ENCODE assay signal across 17 cellular contexts in genomic region chr19:56086671-56087430, GRCh38. TPM values are rescaled to one million over a fixed set of nuclear protein-coding genes. Genes with fewer than 3 reads are reported as not detected.
A peak's percentile ranks its signal among the peaks of the same experiment; 100 is the strongest.
DNase-seq lines count a peak whose midpoint lies in the region; ATAC-seq and TF ChIP-seq lines count a peak whose summit lies in the region.
"Had no signal": no experiment of that assay in that cellular context is flagged by ENCODE, and none has a peak within 500 bp of the region (broad histone marks: within the 10 kb centered on the region; RNA-seq: fewer than 3 reads in every experiment).

No MANE protein-coding gene starts in this region.

- 70 to 87% (median 75%) methylated on average over 35 to 49 of the region's 49 CpGs for WGBS in heart left ventricle, 4 donors
- WGBS in H9 (ENCODE audit: extremely low coverage, insufficient read length, low lambda C conversion rate) = no CpG with 5 or more reads among the region's 49 CpGs
- WGBS in aorta, 2 donors = 71 to 76% methylated on average over 49 of the region's 49 CpGs

- no peak overlapping the region for H2BK12ac ChIP-seq in H9 (ENCODE audit: insufficient read length, low read depth, low read length)

- no peak overlapping the region for H3T11ph ChIP-seq in H9 (ENCODE audit: low read length)

- H3K79me1 ChIP-seq in H9 (ENCODE audit: insufficient read depth, low read depth, low read length, poor library complexity, severe bottlenecking) = peaks cover 4% of the 10 kb centered on the region

- intact Hi-C loops in heart left ventricle (cut with DNase I) = loop anchor here in 3 of 10 donors (5.0 to 10.0 kb wide), 2 partner anchors 35 to 68 kb away; partner anchors contain the start of gene ZNF787 (in 1 of the 3)
- intact Hi-C loops in left ventricle myocardium superior (cut with micrococcal nuclease) = loop anchor here (10.0 kb wide), 1 partner anchor 68 kb away; no protein-coding TSS in a partner anchor
- intact Hi-C loops in lower lobe of right lung (cut with DNase I) = no loop called here
- intact Hi-C loops in aorta (cut with DNase I) = no loop called here
- intact Hi-C loops in posterior vena cava (cut with DNase I) = no loop called here

- H3K27ac ChIP-seq in heart left ventricle (peak overlapping the region in 9 of 12 donors; percentile 9 to 87 (median 71)), H9 (ENCODE audit: insufficient read length, low read depth, low read length) (no peak overlapping the region), lower lobe of right lung (no peak overlapping the region), aorta (ENCODE audit: low read depth in 1 of 2, low read length in 2 of 2) (no peak overlapping the region)
- H3K27ac ChIP-seq: A549; BLaER1 treated with 17β-estradiol and CSF1 and Interleukin-3, amounts not matched to agents 10 nM and 100 nM; HL-60 had no signal

- H3K9me3 ChIP-seq in heart left ventricle = no peaks in the 10 kb centered on the region
- no peaks in the 10 kb centered on the region for H3K9me3 ChIP-seq in H9 (ENCODE audit: control insufficient read depth, low read depth, low read length)
- H3K9me3 ChIP-seq in lower lobe of right lung = no peaks in the 10 kb centered on the region
- no peaks in the 10 kb centered on the region for H3K9me3 ChIP-seq in aorta (ENCODE audit: control insufficient read depth, low read length)
- H3K9me3 ChIP-seq: A549; BLaER1 treated with 17β-estradiol and CSF1 and Interleukin-3, amounts not matched to agents 10 nM and 100 nM had no signal

- no peak overlapping the region for H3K23ac ChIP-seq in H9 (ENCODE audit: insufficient read length, low read depth, low read length)

- H3K79me2 ChIP-seq in H9 (ENCODE audit: insufficient read depth, low read length) = no peaks in the 10 kb centered on the region

- no peak overlapping the region for H3K18ac ChIP-seq in H9 (ENCODE audit: insufficient read length, low read depth, low read length)

- H3K4me3 Mint-ChIP-seq in H9 = no peak overlapping the region
- H3K4me3 Mint-ChIP-seq: CD8-positive, alpha-beta memory T cell had no signal

- H3K4me3 ChIP-seq in heart left ventricle (peak overlapping the region in 4 of 12 donors; percentile 18 to 40 (median 20)), lower lobe of right lung (no peak overlapping the region), aorta (ENCODE audit: low read length in 2 of 2) (no peak overlapping the region)
- H3K4me3 ChIP-seq: A549; BLaER1 treated with 17β-estradiol and CSF1 and Interleukin-3, amounts not matched to agents 10 nM and 100 nM had no signal

- no peak overlapping the region for H2BK5ac ChIP-seq in H9 (ENCODE audit: insufficient read length, low read length)

- peak overlapping the region in 2 of 3 experiments; percentile 39 to 90; a peak in 4 of 7 replicates for H3K27ac Mint-ChIP-seq in H9

- H3K23me2 ChIP-seq in H9 (ENCODE audit: insufficient read length, low read depth, low read length, poor library complexity, severe bottlenecking) = no peaks in the 10 kb centered on the region

- ATAC-seq in heart left ventricle (no peak), left ventricle myocardium superior (no peak), lower lobe of right lung (peak; percentile 5 to 11), aorta (ENCODE audit: low FRiP score) (peak; percentile 11)
- ATAC-seq: A549, HCT116 had no signal

- peaks cover 4% of the 10 kb centered on the region; the same call in 1 of the 2 replicates for H3K27me3 Mint-ChIP-seq in H9 (ENCODE audit: low read depth)

- H3K14ac ChIP-seq in H9 (ENCODE audit: insufficient read depth, low read length) = no peak overlapping the region

- H4K91ac ChIP-seq in H9 (ENCODE audit: insufficient read length, low read depth, low read length) = peak overlapping the region; percentile 22

- TF ChIP-seq CTCF in heart left ventricle (IDR thresholded peaks at IDR 0.05) = no peak
- TF ChIP-seq CTCF in H9 (conservative IDR thresholded peaks at IDR 0.05) = no peak
- no peak for TF ChIP-seq CTCF in lower lobe of right lung (IDR thresholded peaks at IDR 0.05)

- H3K4me1 Mint-ChIP-seq in H9 = peaks cover 23 to 27% of the 10 kb centered on the region in 2 experiments

- H3K27me3 ChIP-seq in heart left ventricle (no peaks in the 10 kb centered on the region), H9 (ENCODE audit: insufficient read depth, low read length) (no peaks in the 10 kb centered on the region), lower lobe of right lung (ENCODE audit: low read depth) (no peaks in the 10 kb centered on the region), aorta (ENCODE audit: control insufficient read depth in 1 of 2, insufficient read depth in 2 of 2, low read length in 1 of 2) (no peaks in the 10 kb centered on the region)
- H3K27me3 ChIP-seq: BLaER1 treated with 17β-estradiol and CSF1 and Interleukin-3, amounts not matched to agents 10 nM and 100 nM had no signal

- peaks cover 7 to 31% (median 21%) of the 10 kb centered on the region in 3 experiments; a peak in 6 of 7 replicates for H3K36me3 Mint-ChIP-seq in H9 (ENCODE audit: insufficient read depth in 1 of 3, low read depth in 3 of 3)

- H3K4me1 ChIP-seq in heart left ventricle = peaks cover 0 to 32% (median 15%) of the 10 kb centered on the region in 12 donors
- H3K4me1 ChIP-seq in H9 (ENCODE audit: insufficient read depth, low read length) = no peaks in the 10 kb centered on the region
- H3K4me1 ChIP-seq in lower lobe of right lung = no peaks in the 10 kb centered on the region
- H3K4me1 ChIP-seq in aorta (ENCODE audit: control insufficient read depth in 1 of 2, insufficient read depth in 2 of 2, low read length in 2 of 2) = no peaks in the 10 kb centered on the region

- H3K36me3 ChIP-seq in heart left ventricle (peaks cover 0 to 27% (median 8%) of the 10 kb centered on the region in 9 donors), lower lobe of right lung (peaks cover 35% of the 10 kb centered on the region), aorta (ENCODE audit: control insufficient read depth in 1 of 2, insufficient read depth in 2 of 2, low read length in 1 of 2) (peaks cover 0 to 7% of the 10 kb centered on the region in 2 donors)

- H4K5ac ChIP-seq in H9 (ENCODE audit: insufficient read length, low read depth, low read length) = no peak overlapping the region

- H4K8ac ChIP-seq in H9 (replicated peaks; ENCODE audit: insufficient read length, low read depth, low read length) = no peak overlapping the region

- H2BK120ac ChIP-seq in H9 (ENCODE audit: low read depth, low read length, poor library complexity, severe bottlenecking) = no peak overlapping the region

- DNase-seq in heart left ventricle = no peak
- no peak for DNase-seq in left ventricle myocardium superior
- no peak for DNase-seq in H9
- DNase-seq in lower lobe of right lung = no peak
- DNase-seq in aorta = no peak
- no peak for DNase-seq in posterior vena cava (ENCODE audit: low spot score)
- no peak for DNase-seq in NCI-H526 treated with DMSO at 0.1 percent for 48 hours (lab: John Stamatoyannopoulos, UW)
- no peak for DNase-seq in pons (ENCODE audit: low spot score)
- DNase-seq: CD8-positive, alpha-beta memory T cell; DMS79; NCI-H187; NCI-H69; NK-92 treated with Interleukin-12 subunit alpha and Interleukin-12 subunit beta, amount 100 ng/mL, for 24 hours had no signal

- no peaks in the 10 kb centered on the region for H3K9me3 Mint-ChIP-seq in H9
- H3K9me3 Mint-ChIP-seq: CD8-positive, alpha-beta memory T cell had no signal

- no peaks in the 10 kb centered on the region for H4K20me1 ChIP-seq in H9 (ENCODE audit: control insufficient read depth, insufficient read depth, insufficient read length)

- TF ChIP-seq POLR2A in heart left ventricle (IDR thresholded peaks at IDR 0.05) = no peak

- H3K56ac ChIP-seq in H9 (ENCODE audit: insufficient read length, low read depth, low read length) = no peak overlapping the region

- no peak overlapping the region for H2AK5ac ChIP-seq in H9 (ENCODE audit: insufficient read length, low read length)

- H2BK15ac ChIP-seq in H9 (ENCODE audit: low read depth, low read length) = no peak overlapping the region

- no peak overlapping the region for H2AFZ ChIP-seq in H9 (ENCODE audit: low read length)

- H3K4me2 ChIP-seq in H9 (ENCODE audit: insufficient read depth, insufficient read length, low read length) = no peak overlapping the region
- H3K4me2 ChIP-seq: A549; BLaER1 treated with 17β-estradiol and CSF1 and Interleukin-3, amounts not matched to agents 10 nM and 100 nM had no signal

- H3K9ac ChIP-seq in H9 (ENCODE audit: extremely low read depth, insufficient read length, low read length) = no peak overlapping the region
- H3K9ac ChIP-seq: BLaER1 treated with 17β-estradiol and CSF1 and Interleukin-3, amounts not matched to agents 10 nM and 100 nM had no signal

- no peak overlapping the region for H3K4ac ChIP-seq in H9 (ENCODE audit: low read depth, low read length)

- no peak overlapping the region for H2BK20ac ChIP-seq in H9 (ENCODE audit: low read depth, low read length, poor library complexity, severe bottlenecking)

RNA-seq across cellular contexts. Expression of gene ZNF787, which starts 34.2 kb away (rescaled TPM):
- 10 to 100 TPM; 11.6 to 40.8 (median 24.9) TPM for total RNA-seq in heart left ventricle
- polyA plus RNA-seq in heart left ventricle = 10 to 100 TPM; 39.1 to 39.6 TPM
- total RNA-seq in left ventricle myocardium superior = 33.8 TPM
- total RNA-seq in H9 (2021) = 54.6 and 55.8 TPM in 2 replicates
- 32.4 TPM for total RNA-seq in lower lobe of right lung
- 10 to 100 TPM; 23.9 to 25.5 TPM for total RNA-seq in aorta
- polyA plus RNA-seq in aorta = 10 to 100 TPM in 1 of 2 donors, 1 to 10 TPM in 1; 6.6 to 12.1 TPM
- 10 to 100 TPM; 19.0 to 24.7 TPM for total RNA-seq in posterior vena cava

RNA-seq across cellular contexts. Expression of gene ZNF444, which starts 54.2 kb away (rescaled TPM):
- 10 to 100 TPM; 14.8 to 35.8 (median 20.1) TPM for total RNA-seq in heart left ventricle
- 10 to 100 TPM; 15.9 to 21.4 TPM for polyA plus RNA-seq in heart left ventricle
- 23.9 TPM for total RNA-seq in left ventricle myocardium superior
- 48.8 and 49.7 TPM in 2 replicates for total RNA-seq in H9 (2021)
- total RNA-seq in lower lobe of right lung = 38.7 TPM
- 10 to 100 TPM; 23.0 to 26.1 TPM for total RNA-seq in aorta
- polyA plus RNA-seq in aorta = 10 to 100 TPM; 10.3 to 48.3 TPM
- total RNA-seq in posterior vena cava = 10 to 100 TPM; 17.8 to 23.8 TPM

Comparison
In these comparisons a context has a peak if more than half of its experiments do, and no peak if none do; other contexts are left out.
1. ATAC-seq: peak in lower lobe of right lung (2 of 2) and aorta (single experiment); none in heart left ventricle (0 of 4) and left ventricle myocardium superior (single experiment).
2. H3K27ac ChIP-seq: peak in heart left ventricle (9 of 12); none in H9 (single experiment), lower lobe of right lung (single experiment) and aorta (0 of 2).